In the genomic region with DNA sequence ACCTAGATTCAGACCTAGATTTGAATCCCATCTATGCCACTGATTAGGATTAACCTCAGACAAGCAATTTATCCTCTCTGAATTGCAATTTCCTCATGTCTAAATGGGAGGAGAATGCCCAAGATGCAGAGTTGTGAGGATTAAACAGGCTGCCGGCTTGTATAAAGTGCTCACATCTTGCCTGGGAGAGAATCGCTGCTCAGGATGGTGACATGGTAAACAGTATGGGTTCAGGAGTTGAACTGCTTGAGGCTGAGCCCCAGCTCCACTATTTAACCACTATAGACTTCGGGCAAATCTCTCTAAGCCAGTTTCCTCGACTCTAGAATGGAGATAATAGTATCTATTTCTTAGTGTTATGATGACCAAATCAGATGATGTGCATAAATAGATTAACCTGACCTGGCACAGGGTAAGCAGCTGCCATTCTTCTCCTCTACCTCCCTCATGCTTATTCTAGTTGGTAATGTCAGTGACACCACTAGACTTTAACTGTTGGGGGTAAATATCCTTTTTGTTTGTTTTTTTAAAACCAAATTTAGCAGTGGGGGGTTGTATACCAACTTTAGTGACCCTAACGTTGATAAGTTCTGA, we compare ENCODE assay signal across 8 cellular contexts. TPM values are rescaled to one million over a fixed set of nuclear protein-coding genes. Genes with fewer than 3 reads are reported as not detected.
DNase-seq lines count a peak whose midpoint lies in the region; ATAC-seq, FAIRE-seq and TF ChIP-seq lines count a peak whose summit lies in the region.

No MANE protein-coding gene starts in this region.

- H3K9me3 Mint-ChIP-seq in endothelial cell (ENCODE audit: unreplicated experiment) = no peaks in the 10 kb centered on the region

- H3K36me3 ChIP-seq in NT2/D1 (ENCODE audit: insufficient read depth, insufficient read length, low read length) = peaks cover 63% of the 10 kb centered on the region
- peaks cover 0 to 28% (median 11%) of the 10 kb centered on the region in 3 donors for H3K36me3 ChIP-seq in pancreas

- peaks cover 31% of the 10 kb centered on the region for H3K4me1 Mint-ChIP-seq in endothelial cell (ENCODE audit: unreplicated experiment)

- H3K27ac ChIP-seq in pancreas = peak overlapping the region; percentile 19 to 91 (median 72)

- intact Hi-C loops in pancreas (cut with DNase I) = no loop called here

- peak overlapping the region; percentile 99 for H3K27ac Mint-ChIP-seq in endothelial cell (ENCODE audit: unreplicated experiment)

- H3K4me1 ChIP-seq in NT2/D1 (ENCODE audit: insufficient read depth, insufficient read length) (peaks cover 5% of the 10 kb centered on the region), pancreas (peaks cover 11 to 18% (median 14%) of the 10 kb centered on the region in 3 donors)

- H3K27me3 Mint-ChIP-seq in endothelial cell (ENCODE audit: unreplicated experiment) = peaks cover 3% of the 10 kb centered on the region

- no peak for TF ChIP-seq POLR2A in GM18505 (IDR thresholded peaks at IDR 0.05; ENCODE audit: borderline replicate concordance, extremely low read depth, insufficient read depth, insufficient read length)

- 4 to 9% methylated on average over 5 of the region's 5 CpGs for WGBS in pancreas, 2 donors

- H3K4me3 Mint-ChIP-seq in endothelial cell (ENCODE audit: unreplicated experiment) = peak overlapping the region; percentile 100

- peak overlapping the region; percentile 1; the same call in 1 of the 2 replicates for H3K4me3 ChIP-seq in GM08714 (ENCODE audit: low read length)
- H3K4me3 ChIP-seq in NT2/D1 (ENCODE audit: insufficient read length, low read depth) = peak overlapping the region; percentile 12
- peak overlapping the region in 2 of 4 donors; percentile 12 to 75 for H3K4me3 ChIP-seq in pancreas

- ATAC-seq in pancreas (peak in 2 of 4 donors; percentile 2), HG02623 (IDR thresholded peaks at IDR 0.05; ENCODE audit: unreplicated experiment) (no peak), GM21529 (IDR thresholded peaks at IDR 0.05; ENCODE audit: unreplicated experiment) (no peak), GM18505 (IDR thresholded peaks at IDR 0.05; ENCODE audit: unreplicated experiment) (no peak)

- no peak for FAIRE-seq in pancreas (lab: Jason Lieb, UNC)

- H3K9ac ChIP-seq in NT2/D1 (ENCODE audit: insufficient read length, low read depth) = peak overlapping the region; percentile 69

- H3K9me3 ChIP-seq in NT2/D1 (ENCODE audit: insufficient read depth, low read length) (no peaks in the 10 kb centered on the region), pancreas (no peaks in the 10 kb centered on the region)

- DNase-seq in NT2/D1 (ENCODE audit: low read depth, low spot score) (no peak), endothelial cell (ENCODE audit: low spot score) (no peak), pancreas (no peak)
- DNase-seq in stimulated activated CD4-positive, alpha-beta T cell treated with anti-CD3 and anti-CD28 coated beads, Interleukin-1b, Interleukin-23, amount 100 ng/mL, for 48 hours = no peak

- H3K27me3 ChIP-seq in NT2/D1 (ENCODE audit: insufficient read depth, insufficient read length) = no peaks in the 10 kb centered on the region
- no peaks in the 10 kb centered on the region for H3K27me3 ChIP-seq in pancreas

- peaks cover 30% of the 10 kb centered on the region for H3K36me3 Mint-ChIP-seq in endothelial cell (ENCODE audit: low read depth, unreplicated experiment)

- TF ChIP-seq CTCF in endothelial cell (IDR thresholded peaks at IDR 0.05; ENCODE audit: unreplicated experiment) (no peak), pancreas (IDR thresholded peaks at IDR 0.05) (no peak)

RNA-seq across cellular contexts. Expression of a gene that starts 0.7 kb away (rescaled TPM):
- total RNA-seq in endothelial cell (ENCODE audit: unreplicated experiment) = 1,237 TPM
- total RNA-seq in pancreas = 100 to 1,000 TPM; 284 to 613 (median 489) TPM
- polyA plus RNA-seq in pancreas = 1,000 to 10,000 TPM; 1,179 to 1,185 TPM

RNA-seq across cellular contexts. Expression of a gene that starts 9.1 kb away (rescaled TPM):
- total RNA-seq in endothelial cell (ENCODE audit: unreplicated experiment) = 4.2 TPM
- 10 to 100 TPM in 2 of 6 donors, 1 to 10 TPM in 4; 6.0 to 19.9 (median 7.7) TPM for total RNA-seq in pancreas
- 10 to 100 TPM; 20.2 to 23.9 TPM for polyA plus RNA-seq in pancreas

RNA-seq across cellular contexts. Expression of a gene that starts 17.1 kb away (rescaled TPM):
- 12.2 TPM for total RNA-seq in endothelial cell (ENCODE audit: unreplicated experiment)
- total RNA-seq in pancreas = 10 to 100 TPM in 1 of 6 donors, 1 to 10 TPM in 5; 6.3 to 12.1 (median 7.9) TPM
- polyA plus RNA-seq in pancreas = 1 to 10 TPM; 9.1 to 9.6 TPM

RNA-seq across cellular contexts. Expression of a gene that starts 17.6 kb away (rescaled TPM):
- total RNA-seq in endothelial cell (ENCODE audit: unreplicated experiment) = 1.5 TPM
- under 1 TPM; 0.12 to 0.41 (median 0.23) TPM for total RNA-seq in pancreas
- polyA plus RNA-seq in pancreas = 1 to 10 TPM in 1 of 2 donors, under 1 TPM in 1; 0.53 to 1.0 TPM

RNA-seq across cellular contexts. Expression of a gene that starts 24.7 kb away (rescaled TPM):
- total RNA-seq in endothelial cell (ENCODE audit: unreplicated experiment) (460 TPM), pancreas (100 to 1,000 TPM in 1 of 6 donors, 10 to 100 TPM in 5; 65.8 to 132 (median 80.5) TPM)
- polyA plus RNA-seq in pancreas = 10 to 100 TPM; 47.9 to 51.8 TPM
